In genomic region chr1:226619031-226619430, GRCh38 we compare ENCODE assay signal across 17 cellular contexts.
DNase-seq lines count a peak whose midpoint lies in the region; ATAC-seq, FAIRE-seq and TF ChIP-seq lines count a peak whose summit lies in the region.
"Had no signal": no experiment of that assay in that cellular context is flagged by ENCODE, and none has a peak within 500 bp of the region (broad histone marks: within the 10 kb centered on the region; RNA-seq: fewer than 3 reads in every experiment).

No MANE protein-coding gene starts in this region.

- H3K9me3 Mint-ChIP-seq in activated T-cell treated with anti-CD3 and anti-CD28 coated beads, Interleukin-2, amount 50 U/mL, for 24 hours = no peaks in the 10 kb centered on the region
- H3K9me3 Mint-ChIP-seq in activated T-cell treated with anti-CD3 and anti-CD28 coated beads, Interleukin-2, amount 50 U/mL, for 4 hours = no peaks in the 10 kb centered on the region
- H3K9me3 Mint-ChIP-seq in natural killer cell treated with Interleukin-12 subunit alpha and Interleukin-12 subunit beta and Interleukin-15 and Interleukin-18, amount 100 ng/mL, for 72 hours = no peaks in the 10 kb centered on the region
- H3K9me3 Mint-ChIP-seq in natural killer cell = no peaks in the 10 kb centered on the region
- H3K9me3 Mint-ChIP-seq: CD8-positive, alpha-beta memory T cell had no signal

- no peak for FAIRE-seq in GM19239 (lab: Jason Lieb, UNC)
- FAIRE-seq: GM12892 had no signal

- H3K4me3 Mint-ChIP-seq in activated T-cell treated with anti-CD3 and anti-CD28 coated beads, Interleukin-2, amount 50 U/mL, for 24 hours = no peak overlapping the region
- H3K4me3 Mint-ChIP-seq in activated T-cell treated with anti-CD3 and anti-CD28 coated beads, Interleukin-2, amount 50 U/mL, for 4 hours = no peak overlapping the region
- H3K4me3 Mint-ChIP-seq in natural killer cell treated with Interleukin-12 subunit alpha and Interleukin-12 subunit beta and Interleukin-15 and Interleukin-18, amount 100 ng/mL, for 72 hours = no peak overlapping the region
- H3K4me3 Mint-ChIP-seq in natural killer cell = no peak overlapping the region
- H3K4me3 Mint-ChIP-seq: CD8-positive, alpha-beta memory T cell had no signal

- H3K4me1 Mint-ChIP-seq in activated T-cell treated with anti-CD3 and anti-CD28 coated beads, Interleukin-2, amount 50 U/mL, for 24 hours (ENCODE audit: low read depth) = no peaks in the 10 kb centered on the region
- H3K4me1 Mint-ChIP-seq in activated T-cell treated with anti-CD3 and anti-CD28 coated beads, Interleukin-2, amount 50 U/mL, for 4 hours (ENCODE audit: low read depth) = no peaks in the 10 kb centered on the region
- no peaks in the 10 kb centered on the region for H3K4me1 Mint-ChIP-seq in natural killer cell treated with Interleukin-12 subunit alpha and Interleukin-12 subunit beta and Interleukin-15 and Interleukin-18, amount 100 ng/mL, for 72 hours (ENCODE audit: low read depth in 2 of 2)
- no peaks in the 10 kb centered on the region for H3K4me1 Mint-ChIP-seq in natural killer cell
- H3K4me1 Mint-ChIP-seq: CD8-positive, alpha-beta memory T cell had no signal

- H3K9me3 ChIP-seq in esophagus muscularis mucosa = peaks cover 0 to 8% (median 3%) of the 10 kb centered on the region in 4 donors
- H3K9me3 ChIP-seq: HAP-1 had no signal

- no peak for TF ChIP-seq POLR2A in esophagus muscularis mucosa (IDR thresholded peaks at IDR 0.05; ENCODE audit: low read depth)

- TF ChIP-seq EP300 in esophagus muscularis mucosa (IDR thresholded peaks at IDR 0.05) = no peak

- peaks cover 0 to 9% (median 4%) of the 10 kb centered on the region in 4 donors for H3K4me1 ChIP-seq in esophagus muscularis mucosa
- H3K4me1 ChIP-seq: HAP-1 had no signal

- ATAC-seq in activated T-cell treated with anti-CD3 and anti-CD28 coated beads, Interleukin-2, amount 50 U/mL, for 4 hours = no peak
- ATAC-seq in natural killer cell treated with Interleukin-12 subunit alpha and Interleukin-12 subunit beta and Interleukin-15 and Interleukin-18, amount 100 ng/mL, for 72 hours = no peak
- ATAC-seq in natural killer cell = no peak
- ATAC-seq in omental fat pad (ENCODE audit: low FRiP score) = no peak

- no peak for DNase-seq in activated T-cell treated with anti-CD3 and anti-CD28 coated beads, Interleukin-2, amount 50 U/mL, for 24 hours
- DNase-seq in activated T-cell treated with anti-CD3 and anti-CD28 coated beads, Interleukin-2, amount 50 U/mL, for 4 hours = no peak
- peak; percentile 3 for DNase-seq in natural killer cell treated with Interleukin-12 subunit alpha and Interleukin-12 subunit beta and Interleukin-15 and Interleukin-18, amount 100 ng/mL, for 72 hours (ENCODE audit: low spot score)
- DNase-seq in natural killer cell (no peak), omental fat pad (ENCODE audit: low spot score) (peak; percentile 17), amygdala (lab: John Stamatoyannopoulos, UW) (no peak), GM19239 (ENCODE audit: insufficient read length, low spot score) (no peak), esophagus muscularis mucosa (ENCODE audit: extremely low spot score) (no peak)
- DNase-seq: Caco-2; CD8-positive, alpha-beta memory T cell; DND-41; GDM1; GOT3 had no signal

- 74% methylated on average over 5 of the region's 7 CpGs for WGBS in esophagus muscularis mucosa

- no peak overlapping the region for H3K27ac ChIP-seq in esophagus muscularis mucosa (replicated peaks in 1 of 4)
- H3K27ac ChIP-seq: 22Rv1, BLaER1 had no signal

- no peaks in the 10 kb centered on the region for H3K36me3 ChIP-seq in esophagus muscularis mucosa
- H3K36me3 ChIP-seq: BLaER1, HAP-1 had no signal

- H3K27ac Mint-ChIP-seq in activated T-cell treated with anti-CD3 and anti-CD28 coated beads, Interleukin-2, amount 50 U/mL, for 24 hours = peak overlapping the region; percentile 55
- H3K27ac Mint-ChIP-seq in natural killer cell treated with Interleukin-12 subunit alpha and Interleukin-12 subunit beta and Interleukin-15 and Interleukin-18, amount 100 ng/mL, for 72 hours = no peak overlapping the region
- no peak overlapping the region for H3K27ac Mint-ChIP-seq in natural killer cell
- H3K27ac Mint-ChIP-seq: CD8-positive, alpha-beta memory T cell had no signal

- H3K27me3 Mint-ChIP-seq in activated T-cell treated with anti-CD3 and anti-CD28 coated beads, Interleukin-2, amount 50 U/mL, for 24 hours = no peaks in the 10 kb centered on the region
- no peaks in the 10 kb centered on the region for H3K27me3 Mint-ChIP-seq in activated T-cell treated with anti-CD3 and anti-CD28 coated beads, Interleukin-2, amount 50 U/mL, for 4 hours (ENCODE audit: low read depth)
- H3K27me3 Mint-ChIP-seq in natural killer cell treated with Interleukin-12 subunit alpha and Interleukin-12 subunit beta and Interleukin-15 and Interleukin-18, amount 100 ng/mL, for 72 hours = no peaks in the 10 kb centered on the region
- no peaks in the 10 kb centered on the region for H3K27me3 Mint-ChIP-seq in natural killer cell (ENCODE audit: low read depth in 2 of 2)

- no peaks in the 10 kb centered on the region for H3K36me3 Mint-ChIP-seq in activated T-cell treated with anti-CD3 and anti-CD28 coated beads, Interleukin-2, amount 50 U/mL, for 24 hours (ENCODE audit: low read depth)
- H3K36me3 Mint-ChIP-seq in activated T-cell treated with anti-CD3 and anti-CD28 coated beads, Interleukin-2, amount 50 U/mL, for 4 hours (ENCODE audit: insufficient read depth) = no peaks in the 10 kb centered on the region
- H3K36me3 Mint-ChIP-seq in natural killer cell treated with Interleukin-12 subunit alpha and Interleukin-12 subunit beta and Interleukin-15 and Interleukin-18, amount 100 ng/mL, for 72 hours = no peaks in the 10 kb centered on the region
- H3K36me3 Mint-ChIP-seq in natural killer cell = no peaks in the 10 kb centered on the region

- TF ChIP-seq CTCF in natural killer cell (IDR thresholded peaks at IDR 0.05) (no peak), omental fat pad (IDR thresholded peaks at IDR 0.05) (no peak), esophagus muscularis mucosa (IDR thresholded peaks at IDR 0.05) (no peak)

- intact Hi-C loops in natural killer cell (cut with micrococcal nuclease) (no loop called here), esophagus muscularis mucosa (cut with DNase I) (no loop called here)

- H3K4me3 ChIP-seq in esophagus muscularis mucosa = no peak overlapping the region
- H3K4me3 ChIP-seq: BLaER1, HAP-1 had no signal

- H3K27me3 ChIP-seq in esophagus muscularis mucosa = no peaks in the 10 kb centered on the region
- H3K27me3 ChIP-seq: BLaER1 had no signal

Comparison
In these comparisons a context has a peak if more than half of its experiments do, and no peak if none do; other contexts are left out.
1. DNase-seq: peak in natural killer cell treated with Interleukin-12 subunit alpha and Interleukin-12 subunit beta and Interleukin-15 and Interleukin-18, amount 100 ng/mL, for 72 hours (single experiment) and omental fat pad (single experiment); none in activated T-cell treated with anti-CD3 and anti-CD28 coated beads, Interleukin-2, amount 50 U/mL, for 24 hours (single experiment), activated T-cell treated with anti-CD3 and anti-CD28 coated beads, Interleukin-2, amount 50 U/mL, for 4 hours (single experiment), natural killer cell (single experiment), amygdala (0 of 56), GM19239 (single experiment) and esophagus muscularis mucosa (single experiment).